Comparison of ENCODE assay signal across 8 cellular contexts in the genomic region with DNA sequence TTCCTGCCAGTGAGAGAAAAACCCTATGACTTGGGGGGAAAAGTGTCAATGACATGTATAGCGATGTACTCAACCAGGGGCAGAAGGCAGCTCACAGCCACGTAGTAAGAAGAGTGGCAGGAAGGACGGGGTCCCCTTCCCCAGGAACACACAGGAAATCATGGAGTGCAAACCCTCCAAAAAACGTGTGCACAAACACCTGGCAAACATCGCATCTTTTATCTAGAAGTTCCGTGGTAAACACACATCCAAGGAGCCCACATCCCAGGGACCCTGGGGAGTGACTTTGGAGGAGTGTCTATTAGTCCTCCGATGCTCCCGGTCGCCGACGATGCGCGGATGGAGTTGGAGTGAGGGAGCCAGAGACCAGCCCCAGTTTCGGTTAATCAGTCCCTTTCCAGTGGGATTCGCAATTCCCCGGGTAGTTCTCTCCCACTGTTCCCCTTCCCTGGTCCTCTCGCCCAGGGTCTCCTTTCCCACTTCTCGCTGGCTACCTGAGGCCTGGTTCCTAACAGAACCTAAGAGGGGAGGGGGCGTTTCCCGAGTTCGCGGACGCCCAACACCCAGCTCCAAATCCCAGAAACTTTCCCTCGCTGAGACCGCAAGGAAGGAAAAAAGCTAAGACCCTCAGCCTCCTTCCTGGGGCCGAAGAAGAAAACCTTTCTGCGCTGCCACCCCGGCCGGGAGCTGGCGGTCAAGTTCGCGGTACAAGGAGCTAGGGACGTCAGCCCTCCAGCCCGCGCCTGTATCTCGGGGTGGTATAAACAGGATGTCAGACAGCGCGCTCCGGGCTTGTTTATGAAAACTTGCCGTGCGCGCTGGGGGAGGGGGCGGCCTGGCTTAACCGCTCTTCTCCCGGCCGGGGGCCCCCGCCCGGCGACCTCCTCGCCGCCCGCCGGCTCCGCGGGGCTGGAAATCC. TPM values are rescaled to one million over a fixed set of nuclear protein-coding genes. Genes with fewer than 3 reads are reported as not detected.
A peak's percentile ranks its signal among the peaks of the same experiment; 100 is the strongest.
DNase-seq lines count a peak whose midpoint lies in the region; TF ChIP-seq lines count a peak whose summit lies in the region.

No MANE protein-coding gene starts in this region.

- intact Hi-C loops in lower leg skin (cut with DNase I; ENCODE audit: low total_unique reads), result no loop called here

- no peak for TF ChIP-seq CTCF in GM12875 (IDR thresholded peaks at IDR 0.05; ENCODE audit: borderline replicate concordance, insufficient read depth, low read depth, low read length)
- no peak for TF ChIP-seq CTCF in HEK293 (tag by site-specific recombination; IDR thresholded peaks at IDR 0.05)
- TF ChIP-seq CTCF in NB4 (IDR thresholded peaks at IDR 0.05; ENCODE audit: low read depth, low read length), result no peak
- no peak for TF ChIP-seq CTCF in lower leg skin (IDR thresholded peaks at IDR 0.05)

- no peaks in the 10 kb centered on the region for H3K9me3 Mint-ChIP-seq in activated CD4-positive, alpha-beta T cell treated with anti-CD3 and anti-CD28 coated beads, Interleukin-2, amount 10 ng/mL, durations not matched to agents 7 days and 5 days

- H3K36me3 Mint-ChIP-seq in activated CD4-positive, alpha-beta T cell treated with anti-CD3 and anti-CD28 coated beads, Interleukin-2, amount 10 ng/mL, durations not matched to agents 7 days and 5 days (ENCODE audit: low read depth), result peaks cover 28% of the 10 kb centered on the region

- H3K27me3 Mint-ChIP-seq in activated CD4-positive, alpha-beta T cell treated with anti-CD3 and anti-CD28 coated beads, Interleukin-2, amount 10 ng/mL, durations not matched to agents 7 days and 5 days, result peaks cover 2% of the 10 kb centered on the region

- H3K4me3 ChIP-seq in GM12875 (ENCODE audit: low read depth, low read length) (peak overlapping the region; percentile 60), HEK293 (ENCODE audit: low read depth, low read length) (peak overlapping the region; percentile 89), NB4 (ENCODE audit: low read depth, low read length) (peak overlapping the region; percentile 82), lower leg skin (ENCODE audit: low read depth, poor library complexity, severe bottlenecking) (peak overlapping the region; percentile 93)

- peaks cover 3% of the 10 kb centered on the region for H3K4me1 ChIP-seq in HEK293 (ENCODE audit: control insufficient read depth, insufficient read depth, low read length)

- no peaks in the 10 kb centered on the region for H3K36me3 ChIP-seq in HEK293 (ENCODE audit: control insufficient read depth in 2 of 2, insufficient read depth in 1 of 2, low read length in 2 of 2)

- CTCF ChIA-PET in HEK293 (lab: Yijun Ruan, JAX), result interaction anchor here (0.7 to 1.2 kb wide), 2 partner anchors 16 to 254 kb away, joined by 3 to 4 read pairs; no protein-coding TSS in a partner anchor
- CTCF ChIA-PET in activated CD4-positive, alpha-beta T cell treated with anti-CD3 and anti-CD28 coated beads, Interleukin-2, amount 10 ng/mL, durations not matched to agents 7 days and 5 days (lab: Charles Lee), result interaction anchor here (0.5 kb wide), 1 partner anchor 1565 kb away, joined by 3 read pairs; no protein-coding TSS in a partner anchor

- peak overlapping the region; percentile 93 for H3K4me3 Mint-ChIP-seq in activated CD4-positive, alpha-beta T cell treated with anti-CD3 and anti-CD28 coated beads, Interleukin-2, amount 10 ng/mL, durations not matched to agents 7 days and 5 days

- H3K9me3 ChIP-seq in HEK293 (ENCODE audit: control insufficient read depth, insufficient read depth, low read depth, low read length), result no peaks in the 10 kb centered on the region

- peak overlapping the region; percentile 93 for H3K27ac Mint-ChIP-seq in activated CD4-positive, alpha-beta T cell treated with anti-CD3 and anti-CD28 coated beads, Interleukin-2, amount 10 ng/mL, durations not matched to agents 7 days and 5 days

- POLR2A ChIA-PET in HEK293 (lab: Yijun Ruan, JAX), result interaction anchor here (1.0 to 3.5 kb wide), 8 partner anchors 9 to 127 kb away, joined by 3 to 15 read pairs (median 4); no protein-coding TSS in a partner anchor
- POLR2A ChIA-PET in activated CD4-positive, alpha-beta T cell treated with anti-CD3 and anti-CD28 coated beads, Interleukin-2, amount 10 ng/mL, durations not matched to agents 7 days and 5 days (lab: Charles Lee), result interaction anchor here (0.7 kb wide), 2 partner anchors 40 to 182 kb away, joined by 3 read pairs; no protein-coding TSS in a partner anchor

- H3K4me1 Mint-ChIP-seq in activated CD4-positive, alpha-beta T cell treated with anti-CD3 and anti-CD28 coated beads, Interleukin-2, amount 10 ng/mL, durations not matched to agents 7 days and 5 days, result peaks cover 65% of the 10 kb centered on the region

- TF ChIP-seq POLR2A in NB4 (IDR thresholded peaks at IDR 0.05; ENCODE audit: extremely low read depth, insufficient read length) (no peak), lower leg skin (IDR thresholded peaks at IDR 0.05) (no peak)

- peak overlapping the region; percentile 86 for H3K27ac ChIP-seq in HEK293 (ENCODE audit: extremely low read depth, low read depth, low read length)

- WGBS in lower leg skin, 2 donors, result 1% methylated on average over 29 to 38 of the region's 55 CpGs

- peak; percentile 80 for DNase-seq in NB4 (ENCODE audit: low read depth)
- DNase-seq in activated CD4-positive, alpha-beta T cell treated with anti-CD3 and anti-CD28 coated beads, Interleukin-2, amount 10 ng/mL, durations not matched to agents 7 days and 5 days, result peak; percentile 84
- DNase-seq in dedifferentiated amniotic fluid mesenchymal stem cell (ENCODE audit: extremely low spot score), result peak; percentile 34
- DNase-seq in lower leg skin (ENCODE audit: low spot score in 2 of 2), result peak; percentile 63 to 95
- peak in 2 of 3 experiments; percentile 20 to 57 for DNase-seq in stimulated activated CD4-positive, alpha-beta T cell treated with anti-CD3 and anti-CD28 coated beads, TNF-alpha, amount 100 ng/mL, for 24 hours (ENCODE audit: low read depth in 3 of 3)
- DNase-seq in NCI-H446 treated with DMSO at 0.1 percent for 48 hours (lab: John Stamatoyannopoulos, UW), result no peak

TF ChIP-seq in HEK293, 187 proteins besides CTCF, POLR2A, EP300 and RAD21 (continues in another document):
- TF ChIP-seq BCL11A (tag by site-specific recombination; IDR thresholded peaks at IDR 0.05; ENCODE audit: low read depth) (no peak), ZNF426 (tag by site-specific recombination; IDR thresholded peaks at IDR 0.05) (no peak), ZBTB17 (tag by site-specific recombination; IDR thresholded peaks at IDR 0.05) (peak; percentile 67), PRDM1 (tag by site-specific recombination; IDR thresholded peaks at IDR 0.05) (0 out of 2 replicates have a peak, but pooled peaks have one; percentile 36), IKZF3 (tag by site-specific recombination; IDR thresholded peaks at IDR 0.05) (peak; percentile 69; the same call in 1 of the 2 replicates), ZNF501 (tag by site-specific recombination; IDR thresholded peaks at IDR 0.05) (0 out of 2 replicates have a peak, but pooled peaks have one; percentile 30), ZNF560 (tag by site-specific recombination; IDR thresholded peaks at IDR 0.05; ENCODE audit: borderline replicate concordance) (no peak), ZBTB11 (tag by site-specific recombination; conservative IDR thresholded peaks at IDR 0.05; ENCODE audit: low read depth) (peak; percentile 68), ZNF335 (tag by site-specific recombination; conservative IDR thresholded peaks at IDR 0.05) (peak; percentile 90)
- TF ChIP-seq, protein P1, sequence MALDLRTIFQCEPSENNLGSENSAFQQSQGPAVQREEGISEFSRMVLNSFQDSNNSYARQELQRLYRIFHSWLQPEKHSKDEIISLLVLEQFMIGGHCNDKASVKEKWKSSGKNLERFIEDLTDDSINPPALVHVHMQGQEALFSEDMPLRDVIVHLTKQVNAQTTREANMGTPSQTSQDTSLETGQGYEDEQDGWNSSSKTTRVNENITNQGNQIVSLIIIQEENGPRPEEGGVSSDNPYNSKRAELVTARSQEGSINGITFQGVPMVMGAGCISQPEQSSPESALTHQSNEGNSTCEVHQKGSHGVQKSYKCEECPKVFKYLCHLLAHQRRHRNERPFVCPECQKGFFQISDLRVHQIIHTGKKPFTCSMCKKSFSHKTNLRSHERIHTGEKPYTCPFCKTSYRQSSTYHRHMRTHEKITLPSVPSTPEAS (tag by site-specific recombination; IDR thresholded peaks at IDR 0.05), result no peak

RNA-seq across cellular contexts. Expression of gene JAK1, which starts 0.9 kb away (rescaled TPM):
- 100 to 1,000 TPM; 198 to 212 TPM for total RNA-seq in activated CD4-positive, alpha-beta T cell treated with anti-CD3 and anti-CD28 coated beads, Interleukin-2, amount 10 ng/mL, durations not matched to agents 7 days and 5 days
- total RNA-seq in lower leg skin, result 100 to 1,000 TPM in 3 of 4 donors, 10 to 100 TPM in 1; 97.1 to 159 (median 129) TPM
